1 cellular context compared by ENCODE assay signal in genomic region chr12:108363565-108363964, GRCh38.
TF ChIP-seq lines count a peak whose summit lies in the region.

No MANE protein-coding gene starts in this region.

TF ChIP-seq in K562, 482 proteins besides CTCF, POLR2A, EP300 and RAD21:
- TF ChIP-seq ZNF609 (CRISPR knock-in tag; IDR thresholded peaks at IDR 0.05; ENCODE audit: borderline replicate concordance) (no peak), MCM2 (IDR thresholded peaks at IDR 0.05; ENCODE audit: low read depth) (no peak), ERF (CRISPR knock-in tag; IDR thresholded peaks at IDR 0.05) (no peak), TRIM28 (IDR thresholded peaks at IDR 0.05) (no peak), ZNF655 (CRISPR knock-in tag; IDR thresholded peaks at IDR 0.05) (no peak), SMC3 (conservative IDR thresholded peaks at IDR 0.05; ENCODE audit: insufficient read depth, low read depth, low read length) (no peak), MYNN (IDR thresholded peaks at IDR 0.05) (no peak), MYNN (CRISPR knock-in tag; IDR thresholded peaks at IDR 0.05) (no peak), CREB5 (CRISPR knock-in tag; IDR thresholded peaks at IDR 0.05) (no peak)
